22 cellular contexts compared by ENCODE assay signal in the genomic region with DNA sequence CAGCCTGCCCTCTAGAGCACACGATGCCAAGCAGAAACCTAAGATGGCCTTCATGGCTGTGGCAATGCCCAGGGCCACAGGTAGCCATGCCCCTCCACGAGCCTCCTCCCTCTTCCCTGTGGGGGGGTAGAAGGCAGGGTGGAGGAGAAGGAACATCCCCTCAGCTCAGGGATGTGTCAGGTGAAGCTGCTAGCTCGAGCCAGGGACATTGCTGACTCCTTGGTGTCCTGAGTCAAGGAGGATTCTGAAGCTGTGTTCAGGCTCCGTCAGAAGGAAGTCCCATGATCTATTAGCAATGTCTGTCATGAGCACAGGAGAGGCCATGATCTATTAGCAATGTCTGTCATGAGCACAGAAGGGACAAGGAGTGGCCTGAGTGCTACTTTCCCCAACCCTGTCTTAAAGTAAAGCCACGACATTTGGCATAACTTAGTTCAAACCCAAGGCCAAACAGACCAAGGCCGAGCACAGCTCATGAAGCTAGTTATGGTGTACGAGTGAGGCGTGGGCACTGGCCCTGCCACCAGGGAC.
DNase-seq lines count a peak whose midpoint lies in the region; ATAC-seq, FAIRE-seq and TF ChIP-seq lines count a peak whose summit lies in the region.
"Had no signal": no experiment of that assay in that cellular context is flagged by ENCODE, and none has a peak within 500 bp of the region (broad histone marks: within the 10 kb centered on the region; RNA-seq: fewer than 3 reads in every experiment).

No MANE protein-coding gene starts in this region.

- H2AFZ ChIP-seq in neural progenitor cell (replicated peaks) = no peak overlapping the region
- H2AFZ ChIP-seq: PC-9 had no signal

- H3K27me3 Mint-ChIP-seq in neural progenitor cell (ENCODE audit: insufficient read depth, low read depth) = no peaks in the 10 kb centered on the region
- peaks cover 11 to 22% (median 13%) of the 10 kb centered on the region in 3 donors for H3K27me3 Mint-ChIP-seq in CD14-positive monocyte (ENCODE audit: low read depth in 3 of 3)
- H3K27me3 Mint-ChIP-seq in activated CD4-positive, alpha-beta T cell treated with anti-CD3 and anti-CD28 coated beads, Interleukin-2, amount 10 ng/mL, durations not matched to agents 24 days and 14 days = peaks cover 2% of the 10 kb centered on the region

- H3K36me3 Mint-ChIP-seq in neural progenitor cell = peaks cover 34% of the 10 kb centered on the region
- H3K36me3 Mint-ChIP-seq in CD14-positive monocyte = no peaks in the 10 kb centered on the region
- H3K36me3 Mint-ChIP-seq in activated CD4-positive, alpha-beta T cell treated with anti-CD3 and anti-CD28 coated beads, Interleukin-2, amount 10 ng/mL, durations not matched to agents 24 days and 14 days (ENCODE audit: low read depth) = no peaks in the 10 kb centered on the region
- H3K36me3 Mint-ChIP-seq: CD8-positive, alpha-beta T cell had no signal

- H3F3A ChIP-seq in neural progenitor cell (ENCODE audit: low read depth) = no peaks in the 10 kb centered on the region

- intact Hi-C loops in Right ventricle myocardium superior (cut with DNase I) (no loop called here), CD14-positive monocyte (cut with micrococcal nuclease) (no loop called here), ovary (cut with DNase I) (no loop called here)
- intact Hi-C loops in activated CD4-positive, alpha-beta T cell treated with anti-CD3 and anti-CD28 coated beads, Interleukin-2, amount 10 ng/mL, durations not matched to agents 24 days and 14 days (cut with micrococcal nuclease) = no loop called here

- H3K9me3 Mint-ChIP-seq in neural progenitor cell (no peaks in the 10 kb centered on the region), CD14-positive monocyte (peaks cover 0 to 6% (median 0%) of the 10 kb centered on the region in 7 donors)
- no peaks in the 10 kb centered on the region for H3K9me3 Mint-ChIP-seq in activated CD4-positive, alpha-beta T cell treated with anti-CD3 and anti-CD28 coated beads, Interleukin-2, amount 10 ng/mL, durations not matched to agents 24 days and 14 days
- H3K9me3 Mint-ChIP-seq: CD8-positive, alpha-beta T cell had no signal

- FAIRE-seq in bronchial epithelial cell (lab: Jason Lieb, UNC) = peak; percentile 73
- FAIRE-seq: GM12891 had no signal

- H3K4me1 ChIP-seq in cardiac muscle cell (ENCODE audit: low read depth) = no peaks in the 10 kb centered on the region
- H3K4me1 ChIP-seq in neural progenitor cell = no peaks in the 10 kb centered on the region
- H3K4me1 ChIP-seq in ovary (ENCODE audit: insufficient read depth) = no peaks in the 10 kb centered on the region

- no peak overlapping the region for H3K9ac ChIP-seq in neural progenitor cell

- H3K4me3 ChIP-seq in cardiac muscle cell = no peak overlapping the region
- H3K4me3 ChIP-seq in bronchial epithelial cell (ENCODE audit: low read depth, low read length) = no peak overlapping the region
- H3K4me3 ChIP-seq in neural progenitor cell = no peak overlapping the region
- H3K4me3 ChIP-seq in ovary = no peak overlapping the region
- H3K4me3 ChIP-seq: PC-9, SK-N-MC had no signal

- no peak for TF ChIP-seq POLR2A in ovary (IDR thresholded peaks at IDR 0.05)

- ATAC-seq in Right ventricle myocardium superior (ENCODE audit: poor library complexity) = no peak
- ATAC-seq: CD8-positive, alpha-beta T cell had no signal

- no peak overlapping the region for H3K4me2 ChIP-seq in neural progenitor cell
- H3K4me2 ChIP-seq: PC-9 had no signal

- H3K27me3 ChIP-seq in cardiac muscle cell (no peaks in the 10 kb centered on the region), bronchial epithelial cell (ENCODE audit: control insufficient read depth, insufficient read depth, low read length) (no peaks in the 10 kb centered on the region), neural progenitor cell (no peaks in the 10 kb centered on the region), ovary (no peaks in the 10 kb centered on the region)

- TF ChIP-seq CTCF in cardiac muscle cell (IDR thresholded peaks at IDR 0.05; ENCODE audit: low read depth, low read length) (no peak), bronchial epithelial cell (IDR thresholded peaks at IDR 0.05; ENCODE audit: insufficient read depth, low read length, severe bottlenecking) (no peak), neural progenitor cell (IDR thresholded peaks at IDR 0.05) (no peak), CD14-positive monocyte (IDR thresholded peaks at IDR 0.05) (no peak), ovary (IDR thresholded peaks at IDR 0.05) (no peak)

- H3K9me3 ChIP-seq in cardiac muscle cell (ENCODE audit: low read depth) = no peaks in the 10 kb centered on the region
- H3K9me3 ChIP-seq in neural progenitor cell (ENCODE audit: low read depth) = no peaks in the 10 kb centered on the region
- no peaks in the 10 kb centered on the region for H3K9me3 ChIP-seq in ovary

- DNase-seq in cardiac muscle cell (ENCODE audit: low read depth in 1 of 2, low spot score in 1 of 2) = no peak
- no peak for DNase-seq in Right ventricle myocardium superior
- DNase-seq in bronchial epithelial cell (ENCODE audit: low read depth) = no peak
- DNase-seq in neural progenitor cell (ENCODE audit: low spot score) = no peak
- DNase-seq in inferior parietal cortex (ENCODE audit: extremely low spot score) = no peak
- DNase-seq in CD14-positive monocyte (ENCODE audit: low spot score) = no peak
- DNase-seq in ovary = no peak
- DNase-seq in activated CD4-positive, alpha-beta T cell treated with anti-CD3 and anti-CD28 coated beads, Interleukin-2, amount 10 ng/mL, durations not matched to agents 24 days and 14 days = no peak
- DNase-seq: Calu3; CD8-positive, alpha-beta T cell; DMS53; EL; H7; NCI-H1092 treated with DMSO at 0.1 percent for 48 hours; NCI-H146; NCI-H2029 treated with DMSO at 0.1 percent for 48 hours; NCI-H2171; NCI-H526; PC-9 had no signal

- H3K36me3 ChIP-seq in cardiac muscle cell = peaks cover 18% of the 10 kb centered on the region
- H3K36me3 ChIP-seq in bronchial epithelial cell (ENCODE audit: control insufficient read depth, insufficient read depth, low read length) = no peaks in the 10 kb centered on the region
- H3K36me3 ChIP-seq in neural progenitor cell = no peaks in the 10 kb centered on the region
- H3K36me3 ChIP-seq in ovary = no peaks in the 10 kb centered on the region

- H3K79me2 ChIP-seq in neural progenitor cell (ENCODE audit: low read depth) = no peaks in the 10 kb centered on the region

- H3K27ac ChIP-seq in cardiac muscle cell = peak overlapping the region; percentile 58
- H3K27ac ChIP-seq in neural progenitor cell = no peak overlapping the region
- H3K27ac ChIP-seq in ovary = no peak overlapping the region
- H3K27ac ChIP-seq: 22Rv1, PC-9, SK-N-MC had no signal

- H3K27ac Mint-ChIP-seq in neural progenitor cell = peak overlapping the region; percentile 74
- no peak overlapping the region for H3K27ac Mint-ChIP-seq in CD14-positive monocyte
- no peak overlapping the region for H3K27ac Mint-ChIP-seq in activated CD4-positive, alpha-beta T cell treated with anti-CD3 and anti-CD28 coated beads, Interleukin-2, amount 10 ng/mL, durations not matched to agents 24 days and 14 days
- H3K27ac Mint-ChIP-seq: CD8-positive, alpha-beta T cell had no signal

- H3K4me3 Mint-ChIP-seq in neural progenitor cell = no peak overlapping the region
- no peak overlapping the region for H3K4me3 Mint-ChIP-seq in CD14-positive monocyte
- no peak overlapping the region for H3K4me3 Mint-ChIP-seq in activated CD4-positive, alpha-beta T cell treated with anti-CD3 and anti-CD28 coated beads, Interleukin-2, amount 10 ng/mL, durations not matched to agents 24 days and 14 days
- H3K4me3 Mint-ChIP-seq: CD8-positive, alpha-beta T cell had no signal

- H3K4me1 Mint-ChIP-seq in neural progenitor cell (peaks cover 34% of the 10 kb centered on the region), CD14-positive monocyte (no peaks in the 10 kb centered on the region)
- peaks cover 7% of the 10 kb centered on the region for H3K4me1 Mint-ChIP-seq in activated CD4-positive, alpha-beta T cell treated with anti-CD3 and anti-CD28 coated beads, Interleukin-2, amount 10 ng/mL, durations not matched to agents 24 days and 14 days

- 66 to 83% (median 67%) methylated on average over 8 of the region's 8 CpGs for WGBS in ovary, 3 donors

- no peak for TF ChIP-seq EP300 in ovary (IDR thresholded peaks at IDR 0.05)

- no peaks in the 10 kb centered on the region for H4K20me1 ChIP-seq in neural progenitor cell (ENCODE audit: low read depth)
